Comparison of ENCODE assay signal across 17 cellular contexts in genomic region chr1:170682159-170682558, GRCh38. TPM values are rescaled to one million over a fixed set of nuclear protein-coding genes. Genes with fewer than 3 reads are reported as not detected.
DNase-seq lines count a peak whose midpoint lies in the region; ATAC-seq and TF ChIP-seq lines count a peak whose summit lies in the region.
"Had no signal": no experiment of that assay in that cellular context is flagged by ENCODE, and none has a peak within 500 bp of the region (broad histone marks: within the 10 kb centered on the region; RNA-seq: fewer than 3 reads in every experiment).

No MANE protein-coding gene starts in this region.

- TF ChIP-seq CTCF in vagina (IDR thresholded peaks at IDR 0.05) (no peak), spleen (IDR thresholded peaks at IDR 0.05 in 8 of 11, conservative IDR thresholded peaks at IDR 0.05 in 3 of 11) (no peak), foreskin keratinocyte (conservative IDR thresholded peaks at IDR 0.05) (no peak)

- no peak overlapping the region for H4K91ac ChIP-seq in mesenchymal stem cell (ENCODE audit: low read length)

- H2BK5ac ChIP-seq in mesenchymal stem cell (ENCODE audit: low read depth, low read length, poor library complexity, severe bottlenecking): no peak overlapping the region

- DNase-seq in GM23248 (peak; percentile 71), adipocyte (ENCODE audit: low read depth) (peak; percentile 43), mesenchymal stem cell (no peak), vagina (ENCODE audit: extremely low spot score in 2 of 2) (no peak), spleen (no peak), foreskin keratinocyte (no peak), hepatic stellate cell (ENCODE audit: low spot score) (no peak)
- DNase-seq: ACHN, AML-193, Caco-2, NCI-H1417 treated with DMSO at 0.1 percent for 48 hours, NCI-H1930, NCI-H510A, PC-9, SJCRH30 had no signal

- H2BK12ac ChIP-seq in mesenchymal stem cell (ENCODE audit: low read length in 2 of 2): no peak overlapping the region

- H3K4me2 ChIP-seq in GM23248 (ENCODE audit: unreplicated experiment): peak overlapping the region; percentile 27
- H3K4me2 ChIP-seq in mesenchymal stem cell (ENCODE audit: low read length, poor library complexity, severe bottlenecking): no peak overlapping the region
- H3K4me2 ChIP-seq: PC-9 had no signal

- in situ Hi-C loops in GM23248 (cut with MboI): no loop called here

- 5 to 12% methylated on average over 1 of the region's 1 CpG for WGBS in GM23248 (ENCODE audit: low coverage in 1 of 2, low lambda C conversion rate in 2 of 2, missing lambda C conversion rate in 2 of 2), 2 experiments
- WGBS in mesenchymal stem cell: no CpG with 5 or more reads among the region's 1 CpG
- WGBS in spleen, 5 donors: 67 to 78% (median 70%) methylated on average over 1 of the region's 1 CpG

- no peaks in the 10 kb centered on the region for H3K9me3 ChIP-seq in GM23248 (ENCODE audit: low read depth)
- H3K9me3 ChIP-seq in adipocyte (ENCODE audit: control insufficient read depth, low read length): no peaks in the 10 kb centered on the region
- H3K9me3 ChIP-seq in mesenchymal stem cell (ENCODE audit: control insufficient read depth, low read length): no peaks in the 10 kb centered on the region
- H3K9me3 ChIP-seq in vagina: no peaks in the 10 kb centered on the region
- H3K9me3 ChIP-seq in spleen: no peaks in the 10 kb centered on the region
- H3K9me3 ChIP-seq: Caco-2, SJCRH30 had no signal

- no peak overlapping the region for H4K8ac ChIP-seq in mesenchymal stem cell (ENCODE audit: low read length)

- H3K79me1 ChIP-seq in mesenchymal stem cell (replicated peaks; ENCODE audit: low read length, poor library complexity, severe bottlenecking): no peaks in the 10 kb centered on the region

- no peaks in the 10 kb centered on the region for H3K27me3 ChIP-seq in GM23248 (replicated peaks; ENCODE audit: insufficient read depth)
- no peaks in the 10 kb centered on the region for H3K27me3 ChIP-seq in adipocyte (replicated peaks; ENCODE audit: control insufficient read depth, insufficient read depth, low read length)
- H3K27me3 ChIP-seq in mesenchymal stem cell (ENCODE audit: control insufficient read depth in 1 of 2, insufficient read depth in 1 of 2, low read length in 2 of 2): no peaks in the 10 kb centered on the region
- H3K27me3 ChIP-seq in vagina: no peaks in the 10 kb centered on the region
- peaks cover 0 to 24% (median 0%) of the 10 kb centered on the region in 7 donors for H3K27me3 ChIP-seq in spleen (replicated peaks in 1 of 7)
- no peaks in the 10 kb centered on the region for H3K27me3 ChIP-seq in foreskin keratinocyte
- H3K27me3 ChIP-seq: SJCRH30 had no signal

- H3K4me3 ChIP-seq in GM23248 (no peak overlapping the region), adipocyte (ENCODE audit: low read length) (peak overlapping the region; percentile 2), mesenchymal stem cell (ENCODE audit: insufficient read depth in 1 of 2, low read depth in 1 of 2, low read length in 2 of 2) (no peak overlapping the region), vagina (no peak overlapping the region), spleen (no peak overlapping the region)
- H3K4me3 ChIP-seq: PC-9, SJCRH30 had no signal

- H3K4me1 ChIP-seq in GM23248 (ENCODE audit: insufficient read depth) (peaks cover 88% of the 10 kb centered on the region), adipocyte (ENCODE audit: control insufficient read depth, insufficient read depth, low read length) (peaks cover 87% of the 10 kb centered on the region), mesenchymal stem cell (ENCODE audit: control insufficient read depth, insufficient read depth, low read depth, low read length) (peaks cover 2% of the 10 kb centered on the region), vagina (peaks cover 70% of the 10 kb centered on the region), spleen (no peaks in the 10 kb centered on the region), foreskin keratinocyte (no peaks in the 10 kb centered on the region)
- H3K4me1 ChIP-seq: Caco-2, SJCRH30 had no signal

- no peaks in the 10 kb centered on the region for H3K36me3 ChIP-seq in GM23248 (ENCODE audit: low read depth)
- no peaks in the 10 kb centered on the region for H3K36me3 ChIP-seq in adipocyte (ENCODE audit: control insufficient read depth, insufficient read depth, low read length, severe bottlenecking)
- H3K36me3 ChIP-seq in mesenchymal stem cell (ENCODE audit: control insufficient read depth in 1 of 2, insufficient read depth in 2 of 2, low read depth in 1 of 2, low read length in 2 of 2): peaks cover 0 to 94% of the 10 kb centered on the region in 2 experiments
- H3K36me3 ChIP-seq in vagina: no peaks in the 10 kb centered on the region
- H3K36me3 ChIP-seq in spleen: no peaks in the 10 kb centered on the region
- H3K36me3 ChIP-seq: SJCRH30 had no signal

- H4K20me1 ChIP-seq in GM23248 (ENCODE audit: insufficient read depth): no peaks in the 10 kb centered on the region

- H3K4ac ChIP-seq in mesenchymal stem cell (ENCODE audit: low read depth in 1 of 2, low read length in 2 of 2): no peak overlapping the region

- H3K79me2 ChIP-seq in GM23248 (ENCODE audit: insufficient read depth): peaks cover 100% of the 10 kb centered on the region

- no peak overlapping the region for H3K23ac ChIP-seq in mesenchymal stem cell (ENCODE audit: low read length in 2 of 2)

- no peak overlapping the region for H2BK120ac ChIP-seq in mesenchymal stem cell (ENCODE audit: low read depth, low read length)

- H3K9ac ChIP-seq in GM23248 (peak overlapping the region; percentile 49), adipocyte (ENCODE audit: low read length) (no peak overlapping the region), mesenchymal stem cell (ENCODE audit: low read length) (peak overlapping the region; percentile 49)

- H3K27ac ChIP-seq in GM23248 (peak overlapping the region; percentile 97), mesenchymal stem cell (ENCODE audit: low read length, poor library complexity, severe bottlenecking) (no peak overlapping the region), vagina (peak overlapping the region; percentile 10), spleen (no peak overlapping the region), foreskin keratinocyte (no peak overlapping the region)
- H3K27ac ChIP-seq: HL-60, PC-9, SJCRH30 had no signal

- intact Hi-C loops in vagina (cut with DNase I) (no loop called here), spleen (cut with DNase I; ENCODE audit: low total_unique reads) (no loop called here)

- no peak for ATAC-seq in foreskin keratinocyte
- ATAC-seq: HCT116 had no signal

- no peak overlapping the region for H2BK15ac ChIP-seq in mesenchymal stem cell (ENCODE audit: low read depth, poor library complexity, severe bottlenecking)

- no peak overlapping the region for H2AK5ac ChIP-seq in mesenchymal stem cell (ENCODE audit: low read length, severe bottlenecking)

- H3F3A ChIP-seq in GM23248 (ENCODE audit: insufficient read depth): peaks cover 96% of the 10 kb centered on the region

- no peak overlapping the region for H3K14ac ChIP-seq in mesenchymal stem cell (ENCODE audit: low read length in 2 of 2)

- TF ChIP-seq POLR2A in vagina (IDR thresholded peaks at IDR 0.05) (no peak), spleen (IDR thresholded peaks at IDR 0.05) (no peak)

- H3K18ac ChIP-seq in mesenchymal stem cell (ENCODE audit: low read depth in 1 of 2, low read length in 2 of 2): no peak overlapping the region

- H3K9me2 ChIP-seq in GM23248 (ENCODE audit: insufficient read depth): no peaks in the 10 kb centered on the region

- H2AFZ ChIP-seq in GM23248 (no peak overlapping the region), mesenchymal stem cell (ENCODE audit: low read depth, low read length) (no peak overlapping the region)
- H2AFZ ChIP-seq: PC-9 had no signal

RNA-seq across cellular contexts. Expression of gene PRRX1, which starts 18.2 kb away (rescaled TPM):
- total RNA-seq in GM23248 (2014; rRNA removed; shearing (Covaris generic)): 179 and 191 TPM in 2 replicates
- polyA plus RNA-seq in GM23248 (2016; fragmentation: Nextera tagmentation; extraction: Ambion mirVana) (38.8 and 40.1 TPM in 2 replicates), spleen (1 to 10 TPM; 3.1 to 5.9 (median 4.6) TPM), foreskin keratinocyte (not detected in 2 replicates)
- polyA plus RNA-seq in mesenchymal stem cell (2013, experiment 1 of 2): 0.66 TPM
- 0.56 TPM for polyA plus RNA-seq in mesenchymal stem cell (2013, experiment 2 of 2)
- total RNA-seq in vagina (108 TPM), spleen (1 to 10 TPM; 1.2 to 4.9 (median 3.0) TPM), foreskin keratinocyte (0.04 TPM in 1 of 2 replicates, not detected in the other)
- total RNA-seq: Caco-2, PC-9 had no signal

Comparison
In these comparisons a context has a peak if more than half of its experiments do, and no peak if none do; other contexts are left out.
1. DNase-seq: peak in GM23248 (single experiment) and adipocyte (single experiment); none in mesenchymal stem cell (single experiment), vagina (0 of 2), spleen (single experiment), foreskin keratinocyte (0 of 2) and hepatic stellate cell (single experiment).
2. H3K27ac ChIP-seq: peak in GM23248 (single experiment) and vagina (single experiment); none in mesenchymal stem cell (single experiment), spleen (0 of 8) and foreskin keratinocyte (single experiment).
3. RNA of gene PRRX1, which starts 18.2 kb away (total RNA-seq): 179 to 191 TPM in GM23248 and 108 TPM in vagina (single experiment); 1.2 to 4.9 TPM in spleen and 0.04 TPM in foreskin keratinocyte; every median in the first group is over 10 times any median in the second.